Comparison of ENCODE assay signal across 17 cellular contexts in the genomic region with DNA sequence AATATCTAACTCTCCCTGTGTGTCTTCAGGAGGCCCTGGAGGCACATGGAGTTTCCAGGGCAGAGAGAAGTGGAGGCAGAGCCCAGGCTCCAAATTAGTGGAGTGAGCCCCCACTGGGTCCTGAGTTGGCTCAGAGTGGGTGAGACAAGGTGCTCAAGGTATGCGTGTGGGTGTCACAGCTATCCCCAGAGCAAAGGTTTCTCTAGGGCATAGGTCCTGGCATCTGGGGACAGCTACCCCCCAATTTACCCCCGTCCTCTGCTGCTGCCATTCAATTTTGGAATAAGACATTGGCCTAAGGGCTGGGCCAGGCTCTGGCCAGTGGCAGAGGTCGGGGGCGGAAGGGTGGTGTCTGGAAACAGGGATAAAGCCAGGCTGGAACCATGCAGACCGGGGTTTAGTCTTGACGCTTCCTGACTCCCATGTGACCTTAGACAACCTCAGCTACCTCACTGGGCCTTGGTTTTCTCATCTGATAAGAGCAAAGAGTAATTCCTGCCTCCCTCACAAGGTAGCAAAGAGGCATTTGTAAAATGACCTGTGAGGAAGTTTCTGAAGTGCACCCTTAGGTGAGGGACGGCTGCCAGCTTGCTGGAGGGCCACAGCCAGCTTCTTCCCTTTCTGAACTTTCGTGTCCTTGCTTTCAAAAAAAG.
"Had no signal": no experiment of that assay in that cellular context is flagged by ENCODE, and none has a peak within 500 bp of the region (broad histone marks: within the 10 kb centered on the region; RNA-seq: fewer than 3 reads in every experiment).

No MANE protein-coding gene starts in this region.

- H3K4me1 ChIP-seq: left ventricle myocardium inferior, uterus had no signal

- H3K9me3 ChIP-seq: heart right ventricle, left ventricle myocardium inferior, stomach, thoracic aorta, uterus had no signal

- ATAC-seq: heart right ventricle, sciatic nerve had no signal

- DNase-seq: effector CD4-positive, alpha-beta T cell; foreskin melanocyte; heart right ventricle; hypothalamus; left ventricle myocardium inferior; mesendoderm; naive B cell; occipital lobe; stimulated activated CD4-positive, alpha-beta T cell treated with anti-CD3 and anti-CD28 coated beads, Interleukin-2, amount 100 ng/mL, for 24 hours; stimulated activated naive CD4-positive, alpha-beta T cell; stomach; substantia nigra; uterus had no signal

- H3K4me3 ChIP-seq: coronary artery, heart right ventricle, left ventricle myocardium inferior, stomach, thoracic aorta, uterus had no signal

- H3K27ac ChIP-seq: coronary artery, heart right ventricle, left ventricle myocardium inferior, stomach, thoracic aorta, uterus had no signal

- H3K36me3 ChIP-seq: heart right ventricle, left ventricle myocardium inferior, stomach, thoracic aorta, uterus had no signal

- FAIRE-seq: islet of Langerhans had no signal

- H3K27me3 ChIP-seq: heart right ventricle, stomach, uterus had no signal
